In the genomic region with DNA sequence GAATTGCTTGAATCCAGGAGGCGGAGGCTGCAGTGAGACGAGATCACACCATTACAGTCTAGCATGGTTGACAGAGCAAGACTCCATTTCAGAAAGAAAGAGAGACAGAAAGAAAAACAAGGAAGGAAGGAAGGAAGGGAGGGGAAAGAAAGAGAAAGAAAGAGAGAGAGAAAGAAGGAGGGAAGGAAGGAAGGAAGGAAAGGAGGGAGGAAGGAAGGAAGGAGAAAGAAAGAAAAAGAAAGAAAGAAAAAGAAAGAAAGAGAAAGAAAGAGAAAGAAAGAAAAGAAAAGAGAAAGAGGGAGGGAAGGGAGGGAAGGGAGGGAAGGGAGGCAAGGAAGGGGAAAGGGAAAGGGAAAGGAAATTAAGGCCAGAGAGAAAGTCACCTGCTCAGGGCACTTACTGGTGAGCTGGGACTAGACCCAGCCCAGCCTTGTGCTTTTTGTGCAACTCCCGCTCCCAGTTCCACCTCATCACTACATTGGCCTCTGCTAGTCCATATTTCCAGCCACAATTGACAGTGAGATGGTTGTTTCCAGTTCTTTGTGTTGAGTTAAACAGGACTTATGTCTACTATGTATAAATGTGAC, we compare ENCODE assay signal across 15 cellular contexts. TPM values are rescaled to one million over a fixed set of nuclear protein-coding genes. Genes with fewer than 3 reads are reported as not detected.
DNase-seq lines count a peak whose midpoint lies in the region; ATAC-seq and TF ChIP-seq lines count a peak whose summit lies in the region.
"Had no signal": no experiment of that assay in that cellular context is flagged by ENCODE, and none has a peak within 500 bp of the region (broad histone marks: within the 10 kb centered on the region; RNA-seq: fewer than 3 reads in every experiment).

No MANE protein-coding gene starts in this region.

- POLR2A ChIA-PET in OCI-LY7 (lab: Charles Lee): interaction anchor here (0.7 to 2.9 kb wide), 12 partner anchors 12 to 205 kb away, joined by 3 to 11 read pairs (median 3); a partner anchor contains a TSS

- peaks cover 22% of the 10 kb centered on the region for H3K4me1 Mint-ChIP-seq in activated CD8-positive, alpha-beta memory T cell treated with anti-CD3 and anti-CD28 coated beads, Interleukin-2, amount 10 ng/mL, durations not matched to agents 7 days and 5 days
- H3K4me1 Mint-ChIP-seq in stimulated activated naive CD8-positive, alpha-beta T cell treated with anti-CD3 and anti-CD28 coated beads, Interleukin-15, amount 100 ng/mL, for 72 hours: peaks cover 19% of the 10 kb centered on the region

- no peaks in the 10 kb centered on the region for H3K9me3 ChIP-seq in OCI-LY7 (ENCODE audit: low read length)

- CTCF ChIA-PET in activated CD8-positive, alpha-beta memory T cell treated with anti-CD3 and anti-CD28 coated beads, Interleukin-2, amount 10 ng/mL, durations not matched to agents 7 days and 5 days (lab: Charles Lee): interaction anchor here (0.6 to 3.4 kb wide), 18 partner anchors 9 to 232 kb away, joined by 3 to 21 read pairs (median 5); a partner anchor contains a TSS
- CTCF ChIA-PET in OCI-LY7 (lab: Charles Lee; ENCODE audit: unreplicated experiment): no interaction called here

- BruUV-seq in OCI-LY7 (replicated peaks; lab: Mats Ljungman, UMichigan): no TSS peak

- no peaks in the 10 kb centered on the region for H3K79me2 ChIP-seq in OCI-LY7 (ENCODE audit: insufficient read depth, low read depth, low read length)

- peak overlapping the region; percentile 38; the same call in 1 of the 2 replicates for H2AFZ ChIP-seq in OCI-LY7 (ENCODE audit: low read length)

- no peak overlapping the region for H3K27ac ChIP-seq in OCI-LY7 (ENCODE audit: low read depth, low read length, poor library complexity, severe bottlenecking)
- H3K27ac ChIP-seq in epithelial cell of prostate: peak overlapping the region; percentile 38
- H3K27ac ChIP-seq: cardiac muscle cell, skin epidermis had no signal

- no peak for TF ChIP-seq CTCF in OCI-LY7 (conservative IDR thresholded peaks at IDR 0.05; ENCODE audit: low read length)

- peaks cover 17% of the 10 kb centered on the region for H3K4me1 ChIP-seq in OCI-LY7 (ENCODE audit: insufficient read depth, low read length, poor library complexity, severe bottlenecking)

- H3K4me3 ChIP-seq in OCI-LY7 (ENCODE audit: low read depth, low read length, poor library complexity, severe bottlenecking): no peak overlapping the region
- H3K4me3 ChIP-seq: cardiac muscle cell, skin epidermis had no signal

- no peaks in the 10 kb centered on the region for H4K20me1 ChIP-seq in OCI-LY7 (ENCODE audit: insufficient read depth, low read length)

- intact Hi-C loops in OCI-LY7 (cut with micrococcal nuclease; ENCODE audit: unreplicated experiment): no loop called here

- no peak overlapping the region for H3K4me2 ChIP-seq in OCI-LY7 (ENCODE audit: low read length)

- no peaks in the 10 kb centered on the region for H3K36me3 ChIP-seq in OCI-LY7 (ENCODE audit: insufficient read depth, low read length)
- H3K36me3 ChIP-seq: cardiac muscle cell had no signal

- no peak overlapping the region for H3K4me3 Mint-ChIP-seq in activated CD8-positive, alpha-beta memory T cell treated with anti-CD3 and anti-CD28 coated beads, Interleukin-2, amount 10 ng/mL, durations not matched to agents 7 days and 5 days
- H3K4me3 Mint-ChIP-seq in stimulated activated naive CD8-positive, alpha-beta T cell treated with anti-CD3 and anti-CD28 coated beads, Interleukin-15, amount 100 ng/mL, for 72 hours: no peak overlapping the region
- H3K4me3 Mint-ChIP-seq: nephron had no signal

- no peak overlapping the region for H3K27ac Mint-ChIP-seq in activated CD8-positive, alpha-beta memory T cell treated with anti-CD3 and anti-CD28 coated beads, Interleukin-2, amount 10 ng/mL, durations not matched to agents 7 days and 5 days
- peak overlapping the region in 1 of 2 donors; percentile 40 for H3K27ac Mint-ChIP-seq in stimulated activated naive CD8-positive, alpha-beta T cell treated with anti-CD3 and anti-CD28 coated beads, Interleukin-15, amount 100 ng/mL, for 72 hours

- peak; percentile 21 for ATAC-seq in activated CD8-positive, alpha-beta memory T cell treated with anti-CD3 and anti-CD28 coated beads, Interleukin-2, amount 10 ng/mL, durations not matched to agents 7 days and 5 days
- peak; percentile 44 for ATAC-seq in stimulated activated naive CD8-positive, alpha-beta T cell treated with anti-CD3 and anti-CD28 coated beads, Interleukin-15, amount 100 ng/mL, for 72 hours
- ATAC-seq in HG02938 (IDR thresholded peaks at IDR 0.05; ENCODE audit: unreplicated experiment) (no peak), HG03457 (IDR thresholded peaks at IDR 0.05; ENCODE audit: unreplicated experiment) (no peak)

- no peaks in the 10 kb centered on the region for H3K9me2 ChIP-seq in OCI-LY7 (ENCODE audit: insufficient read depth, low read length)

- peaks cover 55% of the 10 kb centered on the region for H3K27me3 Mint-ChIP-seq in activated CD8-positive, alpha-beta memory T cell treated with anti-CD3 and anti-CD28 coated beads, Interleukin-2, amount 10 ng/mL, durations not matched to agents 7 days and 5 days
- peaks cover 39% of the 10 kb centered on the region for H3K27me3 Mint-ChIP-seq in stimulated activated naive CD8-positive, alpha-beta T cell treated with anti-CD3 and anti-CD28 coated beads, Interleukin-15, amount 100 ng/mL, for 72 hours

- H3K9me3 Mint-ChIP-seq in activated CD8-positive, alpha-beta memory T cell treated with anti-CD3 and anti-CD28 coated beads, Interleukin-2, amount 10 ng/mL, durations not matched to agents 7 days and 5 days (ENCODE audit: low read depth): no peaks in the 10 kb centered on the region
- H3K9me3 Mint-ChIP-seq in stimulated activated naive CD8-positive, alpha-beta T cell treated with anti-CD3 and anti-CD28 coated beads, Interleukin-15, amount 100 ng/mL, for 72 hours: no peaks in the 10 kb centered on the region
- H3K9me3 Mint-ChIP-seq: nephron had no signal

- DNase-seq in activated CD8-positive, alpha-beta memory T cell treated with anti-CD3 and anti-CD28 coated beads, Interleukin-2, amount 10 ng/mL, durations not matched to agents 7 days and 5 days: no peak
- no peak for DNase-seq in activated CD8-positive, alpha-beta memory T cell treated with anti-CD3 and anti-CD28 coated beads, Interleukin-2, amount 50 U/mL, for 4 hours
- no peak for DNase-seq in OCI-LY7 (ENCODE audit: low spot score)
- DNase-seq in epithelial cell of prostate (ENCODE audit: low read depth, low spot score): no peak
- no peak for DNase-seq in stimulated activated naive CD8-positive, alpha-beta T cell treated with anti-CD3 and anti-CD28 coated beads, Interleukin-15, amount 100 ng/mL, for 72 hours
- DNase-seq in activated CD8-positive, alpha-beta memory T cell treated with anti-CD3 and anti-CD28 coated beads for 24 hours: no peak
- DNase-seq: KBM-7, NCI-H146, T-helper 9 cell had no signal

- no peaks in the 10 kb centered on the region for H3K36me3 Mint-ChIP-seq in activated CD8-positive, alpha-beta memory T cell treated with anti-CD3 and anti-CD28 coated beads, Interleukin-2, amount 10 ng/mL, durations not matched to agents 7 days and 5 days

RNA-seq across cellular contexts. Expression of a gene that starts 35.7 kb away (rescaled TPM):
- not detected for total RNA-seq in activated CD8-positive, alpha-beta memory T cell treated with anti-CD3 and anti-CD28 coated beads, Interleukin-2, amount 10 ng/mL, durations not matched to agents 7 days and 5 days
- total RNA-seq in OCI-LY7 (2014; rRNA removed; shearing (Covaris generic)): not detected in 2 replicates
- not detected in 2 replicates for total RNA-seq in OCI-LY7 (2022)
- total RNA-seq: A172, cardiac muscle cell had no signal

RNA-seq across cellular contexts. Expression of a gene that starts 51.3 kb away (rescaled TPM):
- total RNA-seq in activated CD8-positive, alpha-beta memory T cell treated with anti-CD3 and anti-CD28 coated beads, Interleukin-2, amount 10 ng/mL, durations not matched to agents 7 days and 5 days: 10 to 100 TPM; 25.8 to 33.1 TPM
- total RNA-seq in OCI-LY7 (2014; rRNA removed; shearing (Covaris generic)): 23.4 and 24.9 TPM in 2 replicates
- total RNA-seq in OCI-LY7 (2022): 44.5 and 46.7 TPM in 2 replicates

Comparison
In these comparisons a context has a peak if more than half of its experiments do, and no peak if none do; other contexts are left out.
1. ATAC-seq: peak in activated CD8-positive, alpha-beta memory T cell treated with anti-CD3 and anti-CD28 coated beads, Interleukin-2, amount 10 ng/mL, durations not matched to agents 7 days and 5 days (single experiment) and stimulated activated naive CD8-positive, alpha-beta T cell treated with anti-CD3 and anti-CD28 coated beads, Interleukin-15, amount 100 ng/mL, for 72 hours (single experiment); none in HG02938 (single experiment) and HG03457 (single experiment).